ENCODE assay signal across 11 cellular contexts in genomic region chr13:111976474-111977183, GRCh38.
"Had no signal": no experiment of that assay in that cellular context is flagged by ENCODE, and none has a peak within 500 bp of the region (broad histone marks: within the 10 kb centered on the region; RNA-seq: fewer than 3 reads in every experiment).

No MANE protein-coding gene starts in this region.

- ATAC-seq: gastrocnemius medialis had no signal

- H3K9me3 ChIP-seq: gastrocnemius medialis, thyroid gland had no signal

- H3K4me3 Mint-ChIP-seq: activated naive CD4-positive, alpha-beta T cell treated with anti-CD3 and anti-CD28 coated beads, Interleukin-2, amount 10 ng/mL, durations not matched to agents 7 days and 5 days had no signal

- H3K27ac Mint-ChIP-seq: activated naive CD4-positive, alpha-beta T cell treated with anti-CD3 and anti-CD28 coated beads, Interleukin-2, amount 10 ng/mL, durations not matched to agents 7 days and 5 days; activated T-helper 2 cell treated with anti-CD3 and anti-CD28 coated beads, Interferon-gamma antibody, Interleukin-2, Interleukin-4, amounts not matched to agents 10 μg/mL and 5 μg/mL and 100 μg/mL, durations not matched to agents 14 hours and 24 hours and 36 hours; neural progenitor cell had no signal

- DNase-seq: activated CD4-positive, alpha-beta T cell treated with anti-CD3 and anti-CD28 coated beads, Interleukin-2, amount 50 U/mL, for 1 hour; activated naive CD4-positive, alpha-beta T cell treated with anti-CD3 and anti-CD28 coated beads, Interleukin-2, amount 10 ng/mL, durations not matched to agents 7 days and 5 days; activated T-cell treated with anti-CD3 and anti-CD28 coated beads for 4 hours; central memory CD4-positive, alpha-beta T cell; cortex of kidney; effector CD8-positive, alpha-beta T cell; gastrocnemius medialis; thyroid gland had no signal

- H3K4me3 ChIP-seq: gastrocnemius medialis, neural progenitor cell, thyroid gland had no signal

- H3K36me3 ChIP-seq: gastrocnemius medialis, neural progenitor cell, thyroid gland had no signal

- H3K9ac ChIP-seq: neural progenitor cell, parathyroid adenoma had no signal

- H3K4me2 ChIP-seq: neural progenitor cell had no signal

- H3K27ac ChIP-seq: gastrocnemius medialis, neural progenitor cell, parathyroid adenoma, thyroid gland had no signal

- H3K4me1 Mint-ChIP-seq: activated naive CD4-positive, alpha-beta T cell treated with anti-CD3 and anti-CD28 coated beads, Interleukin-2, amount 10 ng/mL, durations not matched to agents 7 days and 5 days had no signal

- H3K27me3 ChIP-seq: neural progenitor cell, thyroid gland had no signal

- H2AFZ ChIP-seq: neural progenitor cell, parathyroid adenoma had no signal

- H3K79me2 ChIP-seq: parathyroid adenoma had no signal
